ENCODE assay signal across 8 cellular contexts in genomic region chr7:1044189-1045037, GRCh38. TPM values are rescaled to one million over a fixed set of nuclear protein-coding genes. Genes with fewer than 3 reads are reported as not detected.
DNase-seq lines count a peak whose midpoint lies in the region; ATAC-seq and TF ChIP-seq lines count a peak whose summit lies in the region.

A gene with protein sequence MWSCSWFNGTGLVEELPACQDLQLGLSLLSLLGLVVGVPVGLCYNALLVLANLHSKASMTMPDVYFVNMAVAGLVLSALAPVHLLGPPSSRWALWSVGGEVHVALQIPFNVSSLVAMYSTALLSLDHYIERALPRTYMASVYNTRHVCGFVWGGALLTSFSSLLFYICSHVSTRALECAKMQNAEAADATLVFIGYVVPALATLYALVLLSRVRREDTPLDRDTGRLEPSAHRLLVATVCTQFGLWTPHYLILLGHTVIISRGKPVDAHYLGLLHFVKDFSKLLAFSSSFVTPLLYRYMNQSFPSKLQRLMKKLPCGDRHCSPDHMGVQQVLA (plus strand): TSS chr7:1044546. CDS start chr7:1057516, 12,970 bp downstream.

- H3K27me3 ChIP-seq in NT2/D1 (ENCODE audit: insufficient read depth, insufficient read length) (no peaks in the 10 kb centered on the region), endodermal cell (ENCODE audit: control insufficient read depth, insufficient read depth, low read length, poor library complexity, severe bottlenecking) (no peaks in the 10 kb centered on the region)

- whole genome bisulfite sequencing in endodermal cell (ENCODE audit: insufficient coverage in 1 of 2, insufficient read length in 1 of 2), 2 experiments = 2% methylated on average over 56 to 74 of the region's 74 CpGs

- peaks cover 2% of the 10 kb centered on the region for H3K27me3 Mint-ChIP-seq in endodermal cell (ENCODE audit: insufficient read depth)

- H3K9ac ChIP-seq in NT2/D1 (ENCODE audit: insufficient read length, low read depth) = peak within 1 kb of the TSS; percentile 80
- peak within 1 kb of the TSS; percentile 59 for H3K9ac ChIP-seq in endodermal cell (ENCODE audit: extremely low read depth, low read length, poor library complexity, severe bottlenecking)

- no peaks in the 10 kb centered on the region for H3K9me3 ChIP-seq in NT2/D1 (ENCODE audit: insufficient read depth, low read length)
- no peaks in the 10 kb centered on the region for H3K9me3 ChIP-seq in endodermal cell (ENCODE audit: control insufficient read depth, low read length)

- H3K4me3 ChIP-seq in NT2/D1 (ENCODE audit: insufficient read length, low read depth) = peak within 1 kb of the TSS; percentile 64
- peak within 1 kb of the TSS; percentile 76 for H3K4me3 ChIP-seq in endodermal cell (ENCODE audit: low read length)

- TF ChIP-seq CTCF in endodermal cell (conservative IDR thresholded peaks at IDR 0.05) = peak; percentile 83

- H3K36me3 Mint-ChIP-seq in endodermal cell (ENCODE audit: low read depth) = peaks cover 2% of the 10 kb centered on the region

- DNase-seq in D341Med (ENCODE audit: low spot score) = peak; percentile 100
- DNase-seq in HUDEP-2 (lab: John Stamatoyannopoulos, UW; ENCODE audit: unreplicated experiment in 76 of 76) = peak in 75 of 76 experiments; percentile 31 to 99 (median 93)
- peak; percentile 96 for DNase-seq in NT2/D1 (ENCODE audit: low read depth, low spot score)
- peak; percentile 60 for DNase-seq in activated CD8-positive, alpha-beta memory T cell treated with anti-CD3 and anti-CD28 coated beads, Interleukin-2, amount 50 U/mL, for 1 hour (ENCODE audit: extremely low read depth)
- DNase-seq in endodermal cell = peak; percentile 99
- peak; percentile 94 for DNase-seq in midbrain (lab: John Stamatoyannopoulos, UW)
- DNase-seq in stimulated activated CD8-positive, alpha-beta memory T cell treated with anti-CD3 and anti-CD28 coated beads, Interleukin-15, amount 100 ng/mL, for 48 hours (ENCODE audit: low read depth in 2 of 2) = peak; percentile 90 to 92

- H3K4me1 ChIP-seq in NT2/D1 (ENCODE audit: insufficient read depth, insufficient read length) (peaks cover 23% of the 10 kb centered on the region), endodermal cell (ENCODE audit: control insufficient read depth, insufficient read depth, low read length) (peaks cover 13% of the 10 kb centered on the region)

- peak within 1 kb of the TSS; percentile 91 for H3K27ac ChIP-seq in endodermal cell (ENCODE audit: low read depth, low read length)

- H3K36me3 ChIP-seq in NT2/D1 (ENCODE audit: insufficient read depth, insufficient read length, low read length) = no peaks in the 10 kb centered on the region
- H3K36me3 ChIP-seq in endodermal cell (ENCODE audit: control insufficient read depth, insufficient read depth, low read length) = no peaks in the 10 kb centered on the region

- H3K4me3 Mint-ChIP-seq in endodermal cell = peak within 1 kb of the TSS; percentile 50

- ATAC-seq in GM21367 (IDR thresholded peaks at IDR 0.05; ENCODE audit: unreplicated experiment) = peak; percentile 73

- no peaks in the 10 kb centered on the region for H3K9me3 Mint-ChIP-seq in endodermal cell

- peaks cover 39% of the 10 kb centered on the region for H3K4me1 Mint-ChIP-seq in endodermal cell

- peak within 1 kb of the TSS; percentile 90 for H3K27ac Mint-ChIP-seq in endodermal cell

RNA-seq across cellular contexts. Expression of the gene that starts here (rescaled TPM):
- under 1 TPM; 0.66 to 0.75 TPM for total RNA-seq in endodermal cell
- 1.1 TPM for polyA plus RNA-seq in endodermal cell (2013, experiment 1 of 2)
- 1.7 TPM for polyA plus RNA-seq in endodermal cell (2013, experiment 2 of 2)

Comparison
In these comparisons a context has a peak if more than half of its experiments do, and no peak if none do; other contexts are left out.
1. Peak in every context shown above with its lines: DNase-seq, ATAC-seq, H3K4me3 ChIP-seq and H3K27ac ChIP-seq.